ENCODE assay signal across 8 cellular contexts in genomic region chr3:69086133-69086722, GRCh38. TPM values are rescaled to one million over a fixed set of nuclear protein-coding genes. Genes with fewer than 3 reads are reported as not detected.
DNase-seq lines count a peak whose midpoint lies in the region; ATAC-seq and TF ChIP-seq lines count a peak whose summit lies in the region.

No MANE protein-coding gene starts in this region.

- no peaks in the 10 kb centered on the region for H3K9me3 ChIP-seq in stomach

- 0 to 3% (median 0%) methylated on average over 5 of the region's 5 CpGs for WGBS in stomach, 5 donors

- no peak for TF ChIP-seq EP300 in stomach (IDR thresholded peaks at IDR 0.05)

- peaks cover 47% of the 10 kb centered on the region for H3K4me1 Mint-ChIP-seq in activated T-helper 17 cell treated with anti-CD3 and anti-CD28 coated beads, Interleukin-2, amount 50 U/mL, for 72 hours
- H3K4me1 Mint-ChIP-seq in neural crest cell: peaks cover 65% of the 10 kb centered on the region

- no peaks in the 10 kb centered on the region for H3K27me3 ChIP-seq in stomach

- DNase-seq in AG08396 (ENCODE audit: low spot score): peak; percentile 54
- DNase-seq in HS-27A (ENCODE audit: low read depth): peak; percentile 85
- peak; percentile 93 for DNase-seq in RPMI8226
- peak; percentile 97 for DNase-seq in fibroblast of the aortic adventitia (ENCODE audit: low read depth)
- no peak for DNase-seq in neural crest cell (ENCODE audit: low read depth, low spot score)
- peak; percentile 92 for DNase-seq in stomach

- H3K36me3 Mint-ChIP-seq in activated T-helper 17 cell treated with anti-CD3 and anti-CD28 coated beads, Interleukin-2, amount 50 U/mL, for 72 hours (ENCODE audit: low read depth): peaks cover 66% of the 10 kb centered on the region
- no peaks in the 10 kb centered on the region for H3K36me3 Mint-ChIP-seq in neural crest cell (ENCODE audit: low read depth)

- peaks cover 63 to 88% (median 86%) of the 10 kb centered on the region in 4 donors for H3K4me1 ChIP-seq in stomach

- peak in 1 of 4 donors; percentile 50 for TF ChIP-seq POLR2A in stomach (IDR thresholded peaks at IDR 0.05)

- H3K27ac ChIP-seq in stomach: peak overlapping the region; percentile 79 to 97 (median 96)

- peak overlapping the region; percentile 90 for H3K4me3 Mint-ChIP-seq in activated T-helper 17 cell treated with anti-CD3 and anti-CD28 coated beads, Interleukin-2, amount 50 U/mL, for 72 hours
- peak overlapping the region; percentile 94 for H3K4me3 Mint-ChIP-seq in neural crest cell

- peak; percentile 48 for ATAC-seq in activated T-helper 17 cell treated with anti-CD3 and anti-CD28 coated beads, Interleukin-2, amount 50 U/mL, for 72 hours (replicated peaks)
- ATAC-seq in GM18502 (IDR thresholded peaks at IDR 0.05; ENCODE audit: poor library complexity, unreplicated experiment): no peak

- TF ChIP-seq CTCF in fibroblast of the aortic adventitia (IDR thresholded peaks at IDR 0.05; ENCODE audit: insufficient read depth, low read length): no peak
- no peak for TF ChIP-seq CTCF in neural crest cell (conservative IDR thresholded peaks at IDR 0.05)
- TF ChIP-seq CTCF in stomach (IDR thresholded peaks at IDR 0.05): no peak

- H3K9me3 Mint-ChIP-seq in activated T-helper 17 cell treated with anti-CD3 and anti-CD28 coated beads, Interleukin-2, amount 50 U/mL, for 72 hours: no peaks in the 10 kb centered on the region
- no peaks in the 10 kb centered on the region for H3K9me3 Mint-ChIP-seq in neural crest cell

- H3K27me3 Mint-ChIP-seq in activated T-helper 17 cell treated with anti-CD3 and anti-CD28 coated beads, Interleukin-2, amount 50 U/mL, for 72 hours: no peaks in the 10 kb centered on the region
- H3K27me3 Mint-ChIP-seq in neural crest cell (ENCODE audit: low read depth): no peaks in the 10 kb centered on the region

- intact Hi-C loops in stomach (cut with DNase I; ENCODE audit: low total_unique reads): no loop called here

- H3K36me3 ChIP-seq in stomach: peaks cover 0 to 6% (median 0%) of the 10 kb centered on the region in 4 donors

- peak overlapping the region; percentile 96 for H3K4me3 ChIP-seq in fibroblast of the aortic adventitia (ENCODE audit: low read depth, low read length)
- H3K4me3 ChIP-seq in stomach: peak overlapping the region; percentile 75 to 94 (median 84)

- H3K27ac Mint-ChIP-seq in activated T-helper 17 cell treated with anti-CD3 and anti-CD28 coated beads, Interleukin-2, amount 50 U/mL, for 72 hours: peak overlapping the region; percentile 96
- H3K27ac Mint-ChIP-seq in neural crest cell (ENCODE audit: unreplicated experiment): peak overlapping the region; percentile 5

RNA-seq across cellular contexts. Expression of gene ARL6IP5, which starts 1.5 kb away (rescaled TPM):
- 100 to 1,000 TPM; 109 to 172 TPM for total RNA-seq in activated T-helper 17 cell treated with anti-CD3 and anti-CD28 coated beads, Interleukin-2, amount 50 U/mL, for 72 hours
- 108 and 177 TPM in 2 replicates for total RNA-seq in fibroblast of the aortic adventitia (ENCODE audit: low replicate concordance)
- total RNA-seq in neural crest cell: 59.2 and 59.9 TPM in 2 replicates
- total RNA-seq in stomach: 10 to 100 TPM; 13.4 to 74.2 (median 47.3) TPM
- 10 to 100 TPM; 32.2 to 60.7 (median 51.0) TPM for polyA plus RNA-seq in stomach

RNA-seq across cellular contexts. Expression of gene UBA3, which starts 6.1 kb away (rescaled TPM):
- 10 to 100 TPM; 68.0 to 95.2 TPM for total RNA-seq in activated T-helper 17 cell treated with anti-CD3 and anti-CD28 coated beads, Interleukin-2, amount 50 U/mL, for 72 hours
- total RNA-seq in fibroblast of the aortic adventitia (ENCODE audit: low replicate concordance): 46.4 and 76.9 TPM in 2 replicates
- 75.6 and 78.8 TPM in 2 replicates for total RNA-seq in neural crest cell
- total RNA-seq in stomach: 10 to 100 TPM; 44.3 to 99.3 (median 64.6) TPM
- 10 to 100 TPM; 33.4 to 34.4 (median 33.5) TPM for polyA plus RNA-seq in stomach

RNA-seq across cellular contexts. Expression of gene TMF1, which starts 34.1 kb away (rescaled TPM):
- 10 to 100 TPM; 42.6 to 84.7 TPM for total RNA-seq in activated T-helper 17 cell treated with anti-CD3 and anti-CD28 coated beads, Interleukin-2, amount 50 U/mL, for 72 hours
- total RNA-seq in fibroblast of the aortic adventitia (ENCODE audit: low replicate concordance): 41.0 and 50.9 TPM in 2 replicates
- total RNA-seq in neural crest cell: 18.5 and 21.3 TPM in 2 replicates
- total RNA-seq in stomach: 10 to 100 TPM; 12.2 to 53.8 (median 33.6) TPM
- 1 to 10 TPM; 6.0 to 7.5 (median 6.3) TPM for polyA plus RNA-seq in stomach

RNA-seq across cellular contexts. Expression of gene LMOD3, which starts 36.2 kb away (rescaled TPM):
- total RNA-seq in activated T-helper 17 cell treated with anti-CD3 and anti-CD28 coated beads, Interleukin-2, amount 50 U/mL, for 72 hours: not detected
- total RNA-seq in fibroblast of the aortic adventitia (ENCODE audit: low replicate concordance) (not detected in 2 replicates), neural crest cell (3.8 and 4.2 TPM in 2 replicates), stomach (1 to 10 TPM in 1 of 5 donors, under 1 TPM in 1, not detected in 3; 0.18 to 4.9 TPM)
- under 1 TPM in 2 of 3 donors, not detected in 1; 0.18 to 0.31 TPM for polyA plus RNA-seq in stomach
